16 cellular contexts compared by ENCODE assay signal in genomic region chr12:65878540-65878939, GRCh38. TPM values are rescaled to one million over a fixed set of nuclear protein-coding genes. Genes with fewer than 3 reads are reported as not detected.
DNase-seq lines count a peak whose midpoint lies in the region; ATAC-seq, FAIRE-seq and TF ChIP-seq lines count a peak whose summit lies in the region.
"Had no signal": no experiment of that assay in that cellular context is flagged by ENCODE, and none has a peak within 500 bp of the region (broad histone marks: within the 10 kb centered on the region; RNA-seq: fewer than 3 reads in every experiment).

No MANE protein-coding gene starts in this region.

- H3K4me3 ChIP-seq in GM23338 (no peak overlapping the region), astrocyte (ENCODE audit: insufficient read depth, low read depth, low read length) (no peak overlapping the region), kidney epithelial cell (ENCODE audit: low read depth, low read length) (no peak overlapping the region)

- H3K36me3 ChIP-seq in GM23338 (ENCODE audit: insufficient read depth) (no peaks in the 10 kb centered on the region), astrocyte (ENCODE audit: insufficient read depth, low read length) (peaks cover 7% of the 10 kb centered on the region), kidney epithelial cell (ENCODE audit: control insufficient read depth, insufficient read depth, low read length) (no peaks in the 10 kb centered on the region)
- H3K36me3 ChIP-seq: neutrophil had no signal

- H3K27me3 ChIP-seq in GM23338 (ENCODE audit: insufficient read depth), result no peaks in the 10 kb centered on the region
- H3K27me3 ChIP-seq in astrocyte (ENCODE audit: insufficient read depth, low read length), result no peaks in the 10 kb centered on the region
- no peaks in the 10 kb centered on the region for H3K27me3 ChIP-seq in kidney epithelial cell (ENCODE audit: control insufficient read depth, insufficient read depth, low read length)
- H3K27me3 ChIP-seq: neutrophil had no signal

- ATAC-seq in GM23338 (peak; percentile 45), natural killer cell (no peak), GM18519 (IDR thresholded peaks at IDR 0.05; ENCODE audit: low FRiP score, unreplicated experiment) (no peak)

- FAIRE-seq in astrocyte (lab: Jason Lieb, UNC), result peak; percentile 32

- no peaks in the 10 kb centered on the region for H3K9me3 ChIP-seq in astrocyte (ENCODE audit: insufficient read depth, low read depth, low read length)
- H3K9me3 ChIP-seq: neutrophil had no signal

- intact Hi-C loops in natural killer cell (cut with micrococcal nuclease), result no loop called here

- H3K4me3 Mint-ChIP-seq in GM23338 (no peak overlapping the region), astrocyte (ENCODE audit: unreplicated experiment) (no peak overlapping the region), natural killer cell (no peak overlapping the region)
- H3K4me3 Mint-ChIP-seq: central memory CD8-positive, alpha-beta T cell had no signal

- peaks cover 6% of the 10 kb centered on the region for H3K27me3 Mint-ChIP-seq in GM23338 (ENCODE audit: insufficient read depth, low read depth, poor library complexity)
- H3K27me3 Mint-ChIP-seq in astrocyte (ENCODE audit: low read depth, unreplicated experiment), result no peaks in the 10 kb centered on the region
- H3K27me3 Mint-ChIP-seq in natural killer cell (ENCODE audit: low read depth in 2 of 2), result peaks cover 22 to 48% of the 10 kb centered on the region in 2 donors

- peak; percentile 76 for DNase-seq in GM23338 (ENCODE audit: low spot score)
- peak; percentile 20 for DNase-seq in astrocyte (ENCODE audit: low read depth)
- DNase-seq in kidney epithelial cell (ENCODE audit: low read depth), result no peak
- no peak for DNase-seq in natural killer cell
- DNase-seq in NCI-H1417 treated with DMSO at 0.1 percent for 48 hours (lab: John Stamatoyannopoulos, UW), result no peak
- DNase-seq in NCI-H345 (lab: John Stamatoyannopoulos, UW), result no peak
- DNase-seq: activated CD8-positive, alpha-beta memory T cell treated with anti-CD3 and anti-CD28 coated beads, Interleukin-2, amount 50 U/mL, for 48 hours; C1 segment of cervical spinal cord; NCI-H2081; T-helper 1 cell had no signal

- no peaks in the 10 kb centered on the region for H4K20me1 ChIP-seq in GM23338 (replicated peaks; ENCODE audit: insufficient read depth)
- H4K20me1 ChIP-seq in astrocyte (ENCODE audit: insufficient read depth, low read length), result peaks cover 56% of the 10 kb centered on the region

- no peak overlapping the region for H3K9ac ChIP-seq in astrocyte (ENCODE audit: low read length)

- no peak overlapping the region for H3K4me2 ChIP-seq in GM23338
- H3K4me2 ChIP-seq in astrocyte (ENCODE audit: low read length), result no peak overlapping the region

- H3K36me3 Mint-ChIP-seq in GM23338 (ENCODE audit: low read depth) (peaks cover 4% of the 10 kb centered on the region; the same call in 1 of the 3 replicates), astrocyte (ENCODE audit: low read depth, unreplicated experiment) (peaks cover 7% of the 10 kb centered on the region), natural killer cell (no peaks in the 10 kb centered on the region)

- H3K9me3 Mint-ChIP-seq in GM23338 (no peaks in the 10 kb centered on the region), astrocyte (ENCODE audit: unreplicated experiment) (no peaks in the 10 kb centered on the region), natural killer cell (no peaks in the 10 kb centered on the region)
- H3K9me3 Mint-ChIP-seq: central memory CD8-positive, alpha-beta T cell had no signal

- H3K27ac ChIP-seq in 22Rv1, result no peak overlapping the region
- H3K27ac ChIP-seq in GM23338 (ENCODE audit: low read depth), result no peak overlapping the region
- no peak overlapping the region for H3K27ac ChIP-seq in astrocyte (ENCODE audit: low read depth, low read length)
- H3K27ac ChIP-seq: HL-60, neutrophil had no signal

- no peaks in the 10 kb centered on the region for H3K9me2 ChIP-seq in GM23338 (ENCODE audit: insufficient read depth)

- H2AFZ ChIP-seq in GM23338 (no peak overlapping the region), astrocyte (ENCODE audit: low read depth, low read length) (no peak overlapping the region)

- peaks cover 63% of the 10 kb centered on the region for H3K4me1 Mint-ChIP-seq in GM23338
- peaks cover 66% of the 10 kb centered on the region for H3K4me1 Mint-ChIP-seq in astrocyte (ENCODE audit: low read depth, unreplicated experiment)
- peaks cover 28 to 29% of the 10 kb centered on the region in 2 donors for H3K4me1 Mint-ChIP-seq in natural killer cell
- H3K4me1 Mint-ChIP-seq: central memory CD8-positive, alpha-beta T cell had no signal

- H3K27ac Mint-ChIP-seq in GM23338, result 0 out of 2 replicates have a peak overlapping the region, but pooled peaks have one; percentile 16
- H3K27ac Mint-ChIP-seq in astrocyte (ENCODE audit: unreplicated experiment), result peak overlapping the region; percentile 3
- H3K27ac Mint-ChIP-seq in natural killer cell, result no peak overlapping the region

- H3F3A ChIP-seq in GM23338 (replicated peaks; ENCODE audit: low read depth), result no peaks in the 10 kb centered on the region

- peaks cover 36% of the 10 kb centered on the region for H3K4me1 ChIP-seq in GM23338 (ENCODE audit: insufficient read depth)
- H3K4me1 ChIP-seq in astrocyte (ENCODE audit: insufficient read depth, low read length), result peaks cover 74% of the 10 kb centered on the region

- TF ChIP-seq CTCF in 22Rv1 (IDR thresholded peaks at IDR 0.05), result peak; percentile 30; the same call in 1 of the 2 replicates
- peak; percentile 45 to 60 for TF ChIP-seq CTCF in GM23338 (conservative IDR thresholded peaks at IDR 0.05; ENCODE audit: low read depth in 2 of 2)
- TF ChIP-seq CTCF in astrocyte (IDR thresholded peaks at IDR 0.05; ENCODE audit: insufficient read depth, low read depth, low read length), result peak; percentile 17
- peak; percentile 36 for TF ChIP-seq CTCF in kidney epithelial cell (IDR thresholded peaks at IDR 0.05; ENCODE audit: insufficient read depth, low read length, poor library complexity, severe bottlenecking)
- no peak for TF ChIP-seq CTCF in natural killer cell (IDR thresholded peaks at IDR 0.05)

- peaks cover 2% of the 10 kb centered on the region; the same call in 1 of the 2 replicates for H3K79me2 ChIP-seq in GM23338 (replicated peaks; ENCODE audit: insufficient read depth)
- peaks cover 88% of the 10 kb centered on the region for H3K79me2 ChIP-seq in astrocyte (ENCODE audit: insufficient read depth, low read length)

TF ChIP-seq in GM23338, 12 proteins besides CTCF, POLR2A, EP300 and RAD21 (continues in another document):
- no peak for TF ChIP-seq ETS1 (IDR thresholded peaks at IDR 0.05)
- TF ChIP-seq EZH2phosphoT487 (IDR thresholded peaks at IDR 0.05; ENCODE audit: unreplicated experiment), result no peak

RNA-seq across cellular contexts. Expression of gene HMGA2, which starts 54.3 kb away (rescaled TPM):
- 86.0 and 94.8 TPM in 2 replicates for total RNA-seq in GM23338 (2014; rRNA removed; shearing (Covaris generic))
- polyA plus RNA-seq in GM23338 (2016; fragmentation: Nextera tagmentation; extraction: Ambion mirVana), result 43.9 and 50.4 TPM in 2 replicates
- total RNA-seq in astrocyte (199 and 214 TPM in 2 replicates), kidney epithelial cell (148 and 160 TPM in 2 replicates), natural killer cell (under 1 TPM; 0.18 to 0.38 (median 0.35) TPM)
- total RNA-seq: ureter had no signal

Comparison
In these comparisons a context has a peak if more than half of its experiments do, and no peak if none do; other contexts are left out.
1. DNase-seq: peak in GM23338 (single experiment) and astrocyte (single experiment); none in kidney epithelial cell (single experiment), natural killer cell (single experiment), NCI-H1417 treated with DMSO at 0.1 percent for 48 hours (single experiment) and NCI-H345 (single experiment).
2. H3K27ac Mint-ChIP-seq: peak in GM23338 (single experiment) and astrocyte (single experiment); none in natural killer cell (0 of 2).
3. RNA of gene HMGA2, which starts 54.3 kb away (total RNA-seq): 199 to 214 TPM in astrocyte, 148 to 160 TPM in kidney epithelial cell and 86.0 to 94.8 TPM in GM23338; 0.18 to 0.38 TPM in natural killer cell; every median in the first group is over 10 times any median in the second.